ENCODE assay signal across 12 cellular contexts in genomic region chr2:27773959-27774358, GRCh38. TPM values are rescaled to one million over a fixed set of nuclear protein-coding genes. Genes with fewer than 3 reads are reported as not detected.
DNase-seq lines count a peak whose midpoint lies in the region; ATAC-seq, FAIRE-seq and TF ChIP-seq lines count a peak whose summit lies in the region.
"Had no signal": no experiment of that assay in that cellular context is flagged by ENCODE, and none has a peak within 500 bp of the region (broad histone marks: within the 10 kb centered on the region; RNA-seq: fewer than 3 reads in every experiment).

No MANE protein-coding gene starts in this region.

- TF ChIP-seq POLR2A in heart left ventricle (IDR thresholded peaks at IDR 0.05): no peak

- H3K9me3 ChIP-seq in heart left ventricle (no peaks in the 10 kb centered on the region), keratinocyte (ENCODE audit: control insufficient read depth, low read depth, low read length) (no peaks in the 10 kb centered on the region)

- no peak for TF ChIP-seq CTCF in heart left ventricle (IDR thresholded peaks at IDR 0.05)
- TF ChIP-seq CTCF in keratinocyte (optimal IDR thresholded peaks at IDR 0.05 in 1 of 3, IDR thresholded peaks at IDR 0.05 in 1 of 3, conservative IDR thresholded peaks at IDR 0.05 in 1 of 3; ENCODE audit: extremely low read depth in 1 of 3, insufficient read depth in 2 of 3, low read length in 3 of 3): no peak
- no peak for TF ChIP-seq CTCF in type B pancreatic cell (conservative IDR thresholded peaks at IDR 0.05)

- dilution Hi-C loops in keratinocyte (cut with MboI; ENCODE audit: extremely low pct_ligation_motif_present, low sequenced_read_pairs): no loop called here

- ATAC-seq in heart left ventricle (no peak), left cardiac atrium (no peak)
- ATAC-seq: effector memory CD8-positive, alpha-beta T cell had no signal

- H3K4me2 ChIP-seq in keratinocyte (ENCODE audit: control insufficient read depth, extremely low read depth, insufficient read depth, low read depth, low read length): peak overlapping the region; percentile 98

- H3K4me1 Mint-ChIP-seq in activated CD4-positive, alpha-beta memory T cell treated with anti-CD3 and anti-CD28 coated beads, Interleukin-2, amount 10 ng/mL, durations not matched to agents 7 days and 5 days: peaks cover 52% of the 10 kb centered on the region
- H3K4me1 Mint-ChIP-seq in type B pancreatic cell (ENCODE audit: unreplicated experiment): peaks cover 28% of the 10 kb centered on the region

- H3K4me1 ChIP-seq in heart left ventricle (peaks cover 9 to 68% (median 47%) of the 10 kb centered on the region in 12 donors), keratinocyte (ENCODE audit: control insufficient read depth, extremely low read depth, insufficient read depth, low read length) (peaks cover 34% of the 10 kb centered on the region)

- FAIRE-seq in keratinocyte (lab: Jason Lieb, UNC): no peak
- FAIRE-seq: islet of Langerhans had no signal

- H3K27ac ChIP-seq in heart left ventricle: peak overlapping the region in 8 of 12 donors; percentile 46 to 95 (median 92)
- no peak overlapping the region for H3K27ac ChIP-seq in keratinocyte (ENCODE audit: control insufficient read depth, insufficient read depth, low read length)

- DNase-seq in heart left ventricle (no peak), left cardiac atrium (no peak), keratinocyte (ENCODE audit: low read depth, low spot score) (no peak), type B pancreatic cell (ENCODE audit: extremely low spot score, unreplicated experiment) (no peak), NCI-H1092 treated with DMSO at 0.1 percent for 48 hours (lab: John Stamatoyannopoulos, UW) (no peak), NCI-H187 treated with DMSO at 0.1 percent for 48 hours (lab: John Stamatoyannopoulos, UW) (no peak), HUDEP-2 (lab: John Stamatoyannopoulos, UW; ENCODE audit: unreplicated experiment in 76 of 76) (no peak)
- DNase-seq in activated CD4-positive, alpha-beta memory T cell treated with anti-CD3 and anti-CD28 coated beads, Interleukin-2, amount 10 ng/mL, durations not matched to agents 7 days and 5 days: no peak
- DNase-seq: activated effector memory CD4-positive, alpha-beta T cell treated with Interleukin-2 at 50 U/mL for 16 hours; effector memory CD8-positive, alpha-beta T cell had no signal

- H3K4me3 Mint-ChIP-seq in activated CD4-positive, alpha-beta memory T cell treated with anti-CD3 and anti-CD28 coated beads, Interleukin-2, amount 10 ng/mL, durations not matched to agents 7 days and 5 days: peak overlapping the region; percentile 18
- H3K4me3 Mint-ChIP-seq in type B pancreatic cell: peak overlapping the region; percentile 67

- 66 to 77% (median 75%) methylated on average over 5 of the region's 5 CpGs for WGBS in heart left ventricle, 4 donors

- H3K79me2 ChIP-seq in keratinocyte (ENCODE audit: control insufficient read depth, insufficient read depth, low read length): peaks cover 66% of the 10 kb centered on the region

- no peak overlapping the region for H3K9ac ChIP-seq in keratinocyte (ENCODE audit: control insufficient read depth, extremely low read depth, insufficient read depth, low read length)

- H3K36me3 ChIP-seq in heart left ventricle (peaks cover 0 to 48% (median 20%) of the 10 kb centered on the region in 9 donors), keratinocyte (ENCODE audit: control insufficient read depth in 2 of 2, extremely low read depth in 1 of 2, insufficient read depth in 2 of 2, low read length in 2 of 2) (peaks cover 1 to 25% of the 10 kb centered on the region in 2 experiments)

- no peaks in the 10 kb centered on the region for H3K9me3 Mint-ChIP-seq in activated CD4-positive, alpha-beta memory T cell treated with anti-CD3 and anti-CD28 coated beads, Interleukin-2, amount 10 ng/mL, durations not matched to agents 7 days and 5 days
- H3K9me3 Mint-ChIP-seq in type B pancreatic cell: no peaks in the 10 kb centered on the region
- H3K9me3 Mint-ChIP-seq: effector memory CD8-positive, alpha-beta T cell; IgD-negative memory B cell had no signal

- intact Hi-C loops in heart left ventricle (cut with DNase I) (loop anchor here in 7 of 10 donors (1.0 to 10.0 kb wide), 9 partner anchors 47 to 621 kb away; partner anchors contain the start of genes FOSL2 (in 3 of the 7), BABAM2 (in 2 of the 7) and RBKS (in 2 of the 7)), left cardiac atrium (cut with DNase I) (no loop called here)

- peak overlapping the region in 6 of 12 donors; percentile 70 to 88 (median 74) for H3K4me3 ChIP-seq in heart left ventricle
- no peak overlapping the region for H3K4me3 ChIP-seq in keratinocyte (ENCODE audit: control insufficient read depth in 2 of 3, extremely low read depth in 1 of 3, insufficient read depth in 2 of 3, low read depth in 1 of 3, low read length in 3 of 3)

- CTCF ChIA-PET in activated CD4-positive, alpha-beta memory T cell treated with anti-CD3 and anti-CD28 coated beads, Interleukin-2, amount 10 ng/mL, durations not matched to agents 7 days and 5 days (lab: Charles Lee): interaction anchor here (2.7 kb wide), 1 partner anchor 91 kb away, joined by 6 read pairs; no protein-coding TSS in a partner anchor

- H2AFZ ChIP-seq in keratinocyte (ENCODE audit: control insufficient read depth, low read length): no peak overlapping the region

- POLR2A ChIA-PET in activated CD4-positive, alpha-beta memory T cell treated with anti-CD3 and anti-CD28 coated beads, Interleukin-2, amount 10 ng/mL, durations not matched to agents 7 days and 5 days (lab: Charles Lee): no interaction called here

- peaks cover 45% of the 10 kb centered on the region for H3K36me3 Mint-ChIP-seq in activated CD4-positive, alpha-beta memory T cell treated with anti-CD3 and anti-CD28 coated beads, Interleukin-2, amount 10 ng/mL, durations not matched to agents 7 days and 5 days (ENCODE audit: low read depth)
- H3K36me3 Mint-ChIP-seq in type B pancreatic cell: peaks cover 15% of the 10 kb centered on the region

- no peaks in the 10 kb centered on the region for H3K27me3 Mint-ChIP-seq in activated CD4-positive, alpha-beta memory T cell treated with anti-CD3 and anti-CD28 coated beads, Interleukin-2, amount 10 ng/mL, durations not matched to agents 7 days and 5 days
- H3K27me3 Mint-ChIP-seq in type B pancreatic cell: no peaks in the 10 kb centered on the region
- H3K27me3 Mint-ChIP-seq: effector memory CD8-positive, alpha-beta T cell had no signal

- H4K20me1 ChIP-seq in keratinocyte (ENCODE audit: control insufficient read depth, extremely low read depth, insufficient read depth, low read length): no peaks in the 10 kb centered on the region

- H3K27me3 ChIP-seq in heart left ventricle (no peaks in the 10 kb centered on the region), keratinocyte (ENCODE audit: control insufficient read depth, extremely low read depth, insufficient read depth, low read length) (no peaks in the 10 kb centered on the region)

- H3K9me1 ChIP-seq in keratinocyte (ENCODE audit: control insufficient read depth, extremely low read depth, insufficient read depth, low read length): peaks cover 5% of the 10 kb centered on the region

- no peak overlapping the region for H3K27ac Mint-ChIP-seq in activated CD4-positive, alpha-beta memory T cell treated with anti-CD3 and anti-CD28 coated beads, Interleukin-2, amount 10 ng/mL, durations not matched to agents 7 days and 5 days
- no peak overlapping the region for H3K27ac Mint-ChIP-seq in type B pancreatic cell

RNA-seq across cellular contexts. Expression of gene MRPL33, which starts 2.4 kb away (rescaled TPM):
- total RNA-seq in heart left ventricle (100 to 1,000 TPM; 163 to 503 (median 305) TPM), left cardiac atrium (100 to 1,000 TPM; 198 to 226 TPM), type B pancreatic cell (ENCODE audit: low replicate concordance) (54.6 and 63.4 TPM in 2 replicates)
- polyA plus RNA-seq in heart left ventricle (100 to 1,000 TPM; 177 to 901 TPM), keratinocyte (51.9 to 110 TPM (median 94.4 TPM) in 3 replicates)
- total RNA-seq in activated CD4-positive, alpha-beta memory T cell treated with anti-CD3 and anti-CD28 coated beads, Interleukin-2, amount 10 ng/mL, durations not matched to agents 7 days and 5 days: 10 to 100 TPM; 58.4 to 58.6 TPM
- polyA plus RNA-seq in keratinocyte (2011; ENCODE audit: low read depth): 184 TPM
- 99.0 and 109 TPM in 2 replicates for polyA plus RNA-seq in keratinocyte (2011; cell fraction: cytosol; rRNA removed)
- polyA plus RNA-seq in keratinocyte (2011; cell fraction: nucleus; rRNA removed): 27.6 and 50.4 TPM in 2 replicates
- polyA plus RNA-seq in keratinocyte (2012; ENCODE audit: low replicate concordance): 87.9 and 140 TPM in 2 replicates
- 0.82 to 7.8 TPM (median 2.7 TPM) in 3 replicates for polyA minus RNA-seq in keratinocyte
- 10.9 TPM for polyA minus RNA-seq in keratinocyte (2011; cell fraction: cytosol; rRNA and poly(A)+ RNA removed)
- polyA minus RNA-seq in keratinocyte (2011; cell fraction: nucleus; rRNA and poly(A)+ RNA removed): 9.3 and 11.8 TPM in 2 replicates

Comparison
In these comparisons a context has a peak if more than half of its experiments do, and no peak if none do; other contexts are left out.
1. intact Hi-C loops: an anchor here in heart left ventricle (1.0 to 10.0 kb wide); none called in left cardiac atrium.